Comparison of ENCODE assay signal across 12 cellular contexts in genomic region chr6:11111769-11112437, GRCh38. TPM values are rescaled to one million over a fixed set of nuclear protein-coding genes. Genes with fewer than 3 reads are reported as not detected.
A peak's percentile ranks its signal among the peaks of the same experiment; 100 is the strongest.
DNase-seq lines count a peak whose midpoint lies in the region; ATAC-seq and TF ChIP-seq lines count a peak whose summit lies in the region.
"Had no signal": no experiment of that assay in that cellular context is flagged by ENCODE, and none has a peak within 500 bp of the region (broad histone marks: within the 10 kb centered on the region; RNA-seq: fewer than 3 reads in every experiment).

No MANE protein-coding gene starts in this region.

- CTCF ChIA-PET in activated naive CD4-positive, alpha-beta T cell treated with anti-CD3 and anti-CD28 coated beads for 36 hours (lab: Charles Lee): interaction anchor here (0.6 to 1.9 kb wide), 3 partner anchors 12 to 1492 kb away, joined by 3 to 5 read pairs (median 4); no protein-coding TSS in a partner anchor

- peak overlapping the region; percentile 52 for H3K4me3 ChIP-seq in SK-N-MC
- H3K4me3 ChIP-seq in psoas muscle: peak overlapping the region; percentile 7
- H3K4me3 ChIP-seq in coronary artery: no peak overlapping the region
- H3K4me3 ChIP-seq: HAP-1, heart right ventricle had no signal

- H3K9ac ChIP-seq in SK-N-MC (ENCODE audit: insufficient read length): no peak overlapping the region

- no peaks in the 10 kb centered on the region for H3K9me3 Mint-ChIP-seq in activated naive CD4-positive, alpha-beta T cell treated with anti-CD3 and anti-CD28 coated beads for 36 hours
- no peaks in the 10 kb centered on the region for H3K9me3 Mint-ChIP-seq in dendritic cell treated with granulocyte-macrophage colony-stimulating factor and Interleukin-4, amounts not matched to agents 40 ng/mL and 50 ng/mL, for 4 days

- TF ChIP-seq CTCF in psoas muscle (IDR thresholded peaks at IDR 0.05): no peak
- no peak for TF ChIP-seq CTCF in coronary artery (IDR thresholded peaks at IDR 0.05)

- intact Hi-C loops in activated naive CD4-positive, alpha-beta T cell treated with anti-CD3 and anti-CD28 coated beads for 36 hours (cut with micrococcal nuclease): no loop called here
- intact Hi-C loops in dendritic cell treated with granulocyte-macrophage colony-stimulating factor and Interleukin-4, amounts not matched to agents 40 ng/mL and 50 ng/mL, for 4 days (cut with micrococcal nuclease): no loop called here
- intact Hi-C loops in psoas muscle (cut with DNase I): no loop called here

- no peaks in the 10 kb centered on the region for H3K27me3 ChIP-seq in psoas muscle (ENCODE audit: insufficient read depth in 3 of 3, low read length in 2 of 3)
- H3K27me3 ChIP-seq: heart right ventricle had no signal

- 69 to 80% (median 76%) methylated on average over 9 of the region's 9 CpGs for WGBS in psoas muscle, 3 donors

- no peak for ATAC-seq in psoas muscle

- no peaks in the 10 kb centered on the region for H3K27me3 Mint-ChIP-seq in activated naive CD4-positive, alpha-beta T cell treated with anti-CD3 and anti-CD28 coated beads for 36 hours (ENCODE audit: low read depth)
- no peaks in the 10 kb centered on the region for H3K27me3 Mint-ChIP-seq in dendritic cell treated with granulocyte-macrophage colony-stimulating factor and Interleukin-4, amounts not matched to agents 40 ng/mL and 50 ng/mL, for 4 days

- no peak overlapping the region for H3K27ac Mint-ChIP-seq in activated naive CD4-positive, alpha-beta T cell treated with anti-CD3 and anti-CD28 coated beads for 36 hours
- peak overlapping the region; percentile 36 for H3K27ac Mint-ChIP-seq in dendritic cell treated with granulocyte-macrophage colony-stimulating factor and Interleukin-4, amounts not matched to agents 40 ng/mL and 50 ng/mL, for 4 days

- peaks cover 28% of the 10 kb centered on the region for H3K4me1 Mint-ChIP-seq in activated naive CD4-positive, alpha-beta T cell treated with anti-CD3 and anti-CD28 coated beads for 36 hours (ENCODE audit: low read depth)
- peaks cover 29% of the 10 kb centered on the region for H3K4me1 Mint-ChIP-seq in dendritic cell treated with granulocyte-macrophage colony-stimulating factor and Interleukin-4, amounts not matched to agents 40 ng/mL and 50 ng/mL, for 4 days (ENCODE audit: low read depth)

- H3K27ac ChIP-seq in SK-N-MC (peak overlapping the region; percentile 6; the same call in 1 of the 2 replicates), psoas muscle (no peak overlapping the region), coronary artery (no peak overlapping the region)
- H3K27ac ChIP-seq: heart right ventricle had no signal

- peaks cover 3% of the 10 kb centered on the region for H3K36me3 Mint-ChIP-seq in activated naive CD4-positive, alpha-beta T cell treated with anti-CD3 and anti-CD28 coated beads for 36 hours (ENCODE audit: low read depth)
- no peaks in the 10 kb centered on the region for H3K36me3 Mint-ChIP-seq in dendritic cell treated with granulocyte-macrophage colony-stimulating factor and Interleukin-4, amounts not matched to agents 40 ng/mL and 50 ng/mL, for 4 days (ENCODE audit: low read depth)

- no peaks in the 10 kb centered on the region for H3K36me3 ChIP-seq in SK-N-MC (ENCODE audit: insufficient read depth, low read length)
- no peaks in the 10 kb centered on the region for H3K36me3 ChIP-seq in psoas muscle (ENCODE audit: insufficient read depth in 1 of 2, low read depth in 1 of 2)
- H3K36me3 ChIP-seq: heart right ventricle had no signal

- H3K9me3 ChIP-seq in SK-N-MC (ENCODE audit: low read depth, low read length) (no peaks in the 10 kb centered on the region), psoas muscle (no peaks in the 10 kb centered on the region)
- H3K9me3 ChIP-seq: HAP-1, heart right ventricle had no signal

- H3K4me1 ChIP-seq in psoas muscle: no peaks in the 10 kb centered on the region

- DNase-seq in activated naive CD4-positive, alpha-beta T cell treated with anti-CD3 and anti-CD28 coated beads for 36 hours: no peak
- DNase-seq in activated naive CD4-positive, alpha-beta T cell (lab: John Stamatoyannopoulos, UW): no peak
- peak; percentile 69 for DNase-seq in SK-N-MC (ENCODE audit: low read depth, low spot score)
- no peak for DNase-seq in psoas muscle
- no peak for DNase-seq in coronary artery (ENCODE audit: low spot score)
- DNase-seq in SIG-M5 (lab: John Stamatoyannopoulos, UW): no peak
- no peak for DNase-seq in HPDE6-E6E7 (ENCODE audit: extremely low spot score)
- DNase-seq: ACHN, heart right ventricle, NCI-H524 had no signal

- H3K4me3 Mint-ChIP-seq in activated naive CD4-positive, alpha-beta T cell treated with anti-CD3 and anti-CD28 coated beads for 36 hours: peak overlapping the region; percentile 32
- H3K4me3 Mint-ChIP-seq in dendritic cell treated with granulocyte-macrophage colony-stimulating factor and Interleukin-4, amounts not matched to agents 40 ng/mL and 50 ng/mL, for 4 days: peak overlapping the region; percentile 21

RNA-seq across cellular contexts. Expression of gene ERVFRD-1, which starts 0.4 kb away (rescaled TPM):
- total RNA-seq in activated naive CD4-positive, alpha-beta T cell treated with anti-CD3 and anti-CD28 coated beads for 36 hours: not detected
- total RNA-seq in psoas muscle: under 1 TPM in 2 of 4 donors, not detected in 2; 0.06 to 0.11 TPM
- under 1 TPM in 1 of 3 donors, not detected in 2; 0.04 TPM for polyA plus RNA-seq in psoas muscle

RNA-seq across cellular contexts. Expression of gene SMIM13, which starts 18.3 kb away (rescaled TPM):
- 1 to 10 TPM; 5.7 to 7.1 TPM for total RNA-seq in activated naive CD4-positive, alpha-beta T cell treated with anti-CD3 and anti-CD28 coated beads for 36 hours
- total RNA-seq in psoas muscle: 10 to 100 TPM in 3 of 4 donors, 1 to 10 TPM in 1; 10.0 to 16.6 (median 11.8) TPM
- 10 to 100 TPM in 1 of 3 donors, 1 to 10 TPM in 2; 5.6 to 19.1 (median 7.6) TPM for polyA plus RNA-seq in psoas muscle
